Comparison of ENCODE assay signal across 18 cellular contexts in the genomic region with DNA sequence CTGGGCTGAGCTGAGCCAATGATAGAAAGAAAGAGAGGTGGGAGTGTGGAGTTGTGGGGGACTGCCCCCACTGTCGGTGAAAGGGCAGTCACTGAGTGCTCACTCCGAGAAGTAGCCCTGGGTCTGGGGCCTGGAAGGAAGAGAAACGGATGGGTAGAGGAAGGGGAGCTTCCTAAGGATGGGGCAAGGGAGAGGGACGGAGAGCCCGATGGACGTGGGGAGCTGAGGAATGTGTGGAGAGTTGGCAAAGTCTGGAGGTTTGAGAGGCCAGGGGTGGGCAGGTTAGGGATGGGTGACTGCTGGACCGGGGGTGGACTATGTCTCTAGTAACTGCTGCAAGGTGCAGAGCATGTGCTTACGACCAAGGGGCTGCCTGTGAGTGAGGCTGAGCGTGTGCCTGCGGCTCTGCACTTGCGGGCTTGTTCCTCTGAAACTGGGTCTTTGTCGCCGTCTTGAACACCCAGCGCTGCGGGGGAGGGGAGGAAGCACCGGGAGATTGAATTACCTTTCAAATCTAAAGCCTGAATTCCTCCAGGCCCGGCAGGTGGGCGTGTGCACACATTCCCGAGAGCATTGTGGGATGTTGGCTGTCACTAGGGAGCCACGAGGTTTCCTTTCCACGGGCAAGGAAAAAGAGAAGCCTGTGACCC.
DNase-seq lines count a peak whose midpoint lies in the region; TF ChIP-seq lines count a peak whose summit lies in the region.
"Had no signal": no experiment of that assay in that cellular context is flagged by ENCODE, and none has a peak within 500 bp of the region (broad histone marks: within the 10 kb centered on the region; RNA-seq: fewer than 3 reads in every experiment).

No MANE protein-coding gene starts in this region.

- TF ChIP-seq CTCF in thyroid gland (IDR thresholded peaks at IDR 0.05): no peak

- no peak overlapping the region for H3K27ac ChIP-seq in thyroid gland
- H3K27ac ChIP-seq: ovary, tibial artery had no signal

- H3K4me3 ChIP-seq in thyroid gland (replicated peaks in 1 of 3): no peak overlapping the region
- H3K4me3 ChIP-seq: ovary, tibial artery had no signal

- H3K36me3 ChIP-seq in thyroid gland: no peaks in the 10 kb centered on the region
- H3K36me3 ChIP-seq: ovary, tibial artery had no signal

- no peak for TF ChIP-seq POLR2A in thyroid gland (IDR thresholded peaks at IDR 0.05)

- H3K4me1 ChIP-seq in thyroid gland: no peaks in the 10 kb centered on the region
- H3K4me1 ChIP-seq: tibial artery had no signal

- intact Hi-C loops in thyroid gland (cut with DNase I): no loop called here

- no peaks in the 10 kb centered on the region for H3K27me3 ChIP-seq in thyroid gland
- H3K27me3 ChIP-seq: ovary had no signal

- peak; percentile 30 for DNase-seq in NCI-H82 (lab: John Stamatoyannopoulos, UW)
- no peak for DNase-seq in NCI-H82 treated with DMSO at 0.1 percent for 48 hours (lab: John Stamatoyannopoulos, UW; ENCODE audit: unreplicated experiment)
- DNase-seq in SK-N-DZ (ENCODE audit: low spot score): peak; percentile 58
- DNase-seq in iPS-NIHi7 (ENCODE audit: extremely low spot score): peak; percentile 54
- peak; percentile 20 to 21 for DNase-seq in thyroid gland
- no peak for DNase-seq in NK-92 (lab: John Stamatoyannopoulos, UW; ENCODE audit: unreplicated experiment)
- no peak for DNase-seq in activated CD4-positive, CD25-positive, alpha-beta regulatory T cell (lab: John Stamatoyannopoulos, UW)
- no peak for DNase-seq in GM19240 (ENCODE audit: insufficient read length, low spot score)
- DNase-seq: activated CD4-positive, alpha-beta T cell treated with anti-CD3 and anti-CD28 coated beads for 1 hour; amniotic stem cell; cortex of kidney; DMS53; KG1; mammary epithelial cell; ovary; PC-3; SW 1271; tibial artery had no signal

- H3K9me3 ChIP-seq in thyroid gland: no peaks in the 10 kb centered on the region
- H3K9me3 ChIP-seq: ovary, tibial artery had no signal

- 19 to 27% methylated on average over 21 of the region's 21 CpGs for WGBS in thyroid gland, 2 donors

Comparison
In these comparisons a context has a peak if more than half of its experiments do, and no peak if none do; other contexts are left out.
1. DNase-seq: peak in NCI-H82 (single experiment), SK-N-DZ (single experiment), iPS-NIHi7 (single experiment) and thyroid gland (2 of 2); none in NCI-H82 treated with DMSO at 0.1 percent for 48 hours (single experiment), NK-92 (single experiment), activated CD4-positive, CD25-positive, alpha-beta regulatory T cell (0 of 4) and GM19240 (single experiment).